In genomic region chr1:232627645-232628334, GRCh38 we compare ENCODE assay signal across 8 cellular contexts. TPM values are rescaled to one million over a fixed set of nuclear protein-coding genes. Genes with fewer than 3 reads are reported as not detected.
DNase-seq lines count a peak whose midpoint lies in the region; ATAC-seq, FAIRE-seq and TF ChIP-seq lines count a peak whose summit lies in the region.

No MANE protein-coding gene starts in this region.

- peak; percentile 40 for DNase-seq in Calu3
- DNase-seq in NOMO-1 treated with DMSO at 0.1 percent for 48 hours (lab: John Stamatoyannopoulos, UW; ENCODE audit: unreplicated experiment) = peak; percentile 36
- DNase-seq in pancreas = no peak

- TF ChIP-seq CTCF in Calu3 (IDR thresholded peaks at IDR 0.05; ENCODE audit: unreplicated experiment) (no peak), pancreas (IDR thresholded peaks at IDR 0.05) (peak in 1 of 4 donors; percentile 13)

- CTCF ChIA-PET in Calu3 (lab: Charles Lee) = interaction anchor here (0.6 to 1.6 kb wide), 11 partner anchors 9 to 871 kb away, joined by 3 to 23 read pairs (median 4); no protein-coding TSS in a partner anchor

- H3K36me3 Mint-ChIP-seq in Calu3 (ENCODE audit: insufficient read depth, unreplicated experiment) = peaks cover 25% of the 10 kb centered on the region

- peaks cover 80% of the 10 kb centered on the region for H3K27me3 Mint-ChIP-seq in Calu3 (ENCODE audit: unreplicated experiment)

- no peak overlapping the region for H3K4me3 Mint-ChIP-seq in Calu3 (ENCODE audit: low read depth, unreplicated experiment)

- H3K9me3 ChIP-seq in HUES48 (ENCODE audit: control insufficient read depth, insufficient read depth, low read length) (no peaks in the 10 kb centered on the region), pancreas (no peaks in the 10 kb centered on the region)

- intact Hi-C loops in Calu3 (cut with micrococcal nuclease; ENCODE audit: unreplicated experiment) = loop anchor here (1.0 to 10.0 kb wide), 3 partner anchors 353 to 871 kb away; no protein-coding TSS in a partner anchor
- intact Hi-C loops in pancreas (cut with DNase I) = loop anchor here in 1 of 3 donors (10.0 kb wide), 1 partner anchor 763 kb away; no protein-coding TSS in a partner anchor

- H3K4me1 ChIP-seq in HUES48 (ENCODE audit: control insufficient read depth, insufficient read depth, low read length) = peaks cover 46% of the 10 kb centered on the region
- peaks cover 0 to 2% (median 0%) of the 10 kb centered on the region in 3 donors for H3K4me1 ChIP-seq in pancreas

- H3K4me3 ChIP-seq in HUES48 (ENCODE audit: low read depth, low read length) = peak overlapping the region; percentile 73
- H3K4me3 ChIP-seq in pancreas = peak overlapping the region in 1 of 4 donors; percentile 90

- 25 to 31% methylated on average over 4 of the region's 4 CpGs for WGBS in pancreas, 2 donors

- no peak overlapping the region for H3K27ac Mint-ChIP-seq in Calu3 (ENCODE audit: unreplicated experiment)

- no peaks in the 10 kb centered on the region for H3K9me3 Mint-ChIP-seq in Calu3 (ENCODE audit: low read depth, unreplicated experiment)

- H3K36me3 ChIP-seq in HUES48 (ENCODE audit: control insufficient read depth, insufficient read depth, low read length) (no peaks in the 10 kb centered on the region), pancreas (no peaks in the 10 kb centered on the region)

- H3K27me3 ChIP-seq in HUES48 (ENCODE audit: control insufficient read depth, insufficient read depth, low read length) = peaks cover 35% of the 10 kb centered on the region
- no peaks in the 10 kb centered on the region for H3K27me3 ChIP-seq in pancreas

- peak; percentile 76 for FAIRE-seq in endometrium (lab: Jason Lieb, UNC)
- FAIRE-seq in pancreas (lab: Jason Lieb, UNC) = peak; percentile 17

- H3K4me1 Mint-ChIP-seq in Calu3 (ENCODE audit: low read depth, unreplicated experiment) = peaks cover 8% of the 10 kb centered on the region

- H3K9ac ChIP-seq in HUES48 (ENCODE audit: low read depth, low read length) = no peak overlapping the region

- ATAC-seq in pancreas = peak in 1 of 4 donors; percentile 41
- ATAC-seq in HG03469 (IDR thresholded peaks at IDR 0.05; ENCODE audit: unreplicated experiment) = no peak
- no peak for ATAC-seq in GM19467 (IDR thresholded peaks at IDR 0.05; ENCODE audit: unreplicated experiment)
- no peak for ATAC-seq in GM21528 (IDR thresholded peaks at IDR 0.05; ENCODE audit: low FRiP score, unreplicated experiment)

- BruUV-seq in Calu3 (replicated peaks; lab: Mats Ljungman, UMichigan) = no TSS peak

- no peak overlapping the region for H3K27ac ChIP-seq in HUES48 (ENCODE audit: low read depth, low read length)
- H3K27ac ChIP-seq in pancreas = no peak overlapping the region

RNA-seq across cellular contexts. Expression of gene SIPA1L2, which starts 2.1 kb away (rescaled TPM):
- 1.4 and 1.5 TPM in 2 replicates for total RNA-seq in Calu3 (2022)
- total RNA-seq in pancreas = 10 to 100 TPM in 1 of 6 donors, 1 to 10 TPM in 5; 2.6 to 10.9 (median 5.1) TPM
- polyA plus RNA-seq in pancreas = 1 to 10 TPM; 2.1 to 4.4 TPM

Comparison
In these comparisons a context has a peak if more than half of its experiments do, and no peak if none do; other contexts are left out.
1. DNase-seq: peak in Calu3 (single experiment) and NOMO-1 treated with DMSO at 0.1 percent for 48 hours (single experiment); none in pancreas (0 of 6).